In the genomic region with DNA sequence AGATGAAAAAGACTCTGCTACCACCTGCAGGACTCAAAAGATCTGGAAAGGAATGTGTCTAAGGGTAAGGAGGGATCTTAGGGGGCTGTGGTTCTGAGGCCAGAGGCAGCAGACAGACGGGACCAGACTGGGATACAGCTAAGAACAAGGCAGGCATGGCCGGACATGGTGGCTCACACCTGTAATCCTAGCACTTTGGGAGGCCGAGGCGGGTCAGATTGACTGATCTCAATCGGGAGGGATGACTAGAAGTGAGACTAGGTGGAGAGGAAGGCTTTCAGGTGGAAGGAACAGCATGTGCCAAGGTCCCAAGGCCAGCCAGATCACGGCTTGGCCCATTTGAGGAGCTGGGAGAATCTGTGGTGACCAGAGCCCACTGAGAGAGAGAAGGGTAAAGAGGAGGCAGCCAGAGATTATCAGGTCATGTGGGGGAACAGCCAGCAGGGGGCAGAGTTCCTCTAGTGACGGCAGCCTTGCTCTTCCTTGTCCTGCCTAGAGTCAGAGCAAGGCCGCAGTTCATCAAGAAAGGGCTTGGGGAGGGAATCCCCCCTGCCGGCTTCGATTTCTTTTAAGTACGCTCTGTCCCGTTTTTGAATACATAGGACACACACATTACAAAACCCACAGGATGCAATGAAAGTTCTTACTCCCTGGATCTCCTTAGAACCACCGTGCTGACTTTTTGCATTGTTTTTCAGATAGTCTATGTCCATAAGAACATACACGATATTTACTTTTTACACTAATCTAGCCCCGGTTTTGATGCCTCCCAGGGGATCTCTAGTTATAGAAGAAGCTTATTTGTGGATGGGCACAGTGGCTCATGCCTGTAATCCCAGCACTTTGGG, we compare ENCODE assay signal across 8 cellular contexts. TPM values are rescaled to one million over a fixed set of nuclear protein-coding genes. Genes with fewer than 3 reads are reported as not detected.
DNase-seq lines count a peak whose midpoint lies in the region; ATAC-seq and TF ChIP-seq lines count a peak whose summit lies in the region.

No MANE protein-coding gene starts in this region.

- H3K4me1 ChIP-seq in OCI-LY3 (ENCODE audit: low read length) = peaks cover 30% of the 10 kb centered on the region

- peak; percentile 78 for TF ChIP-seq CTCF in OCI-LY3 (IDR thresholded peaks at IDR 0.05; ENCODE audit: low read depth, low read length)
- peak; percentile 82 to 88 (median 87) for TF ChIP-seq CTCF in nephron (IDR thresholded peaks at IDR 0.05; ENCODE audit: unreplicated experiment in 3 of 3)

- peak; percentile 80 for DNase-seq in ELR (ENCODE audit: low read depth)
- peak; percentile 96 for DNase-seq in HuH-7 (ENCODE audit: low spot score)
- DNase-seq in activated T-cell treated with anti-CD3 and anti-CD28 coated beads for 1 hour (ENCODE audit: low read depth) = peak; percentile 78
- DNase-seq in stimulated activated naive B cell treated with anti-CD40 and anti-IgM and Interleukin-4, amounts not matched to agents 10 μg/mL and 1 μg/mL and 100 μg/mL, for 72 hours = peak; percentile 61

- H3K4me3 Mint-ChIP-seq in nephron = peak overlapping the region; percentile 64 to 81 (median 65)
- no peak overlapping the region for H3K4me3 Mint-ChIP-seq in stimulated activated naive B cell treated with anti-CD40 and anti-IgM and Interleukin-4, amounts not matched to agents 10 μg/mL and 1 μg/mL and 100 μg/mL, for 72 hours

- no peaks in the 10 kb centered on the region for H3K9me3 ChIP-seq in OCI-LY3 (ENCODE audit: insufficient read depth, low read length)

- H3K36me3 Mint-ChIP-seq in nephron (ENCODE audit: low read depth) = no peaks in the 10 kb centered on the region
- no peaks in the 10 kb centered on the region for H3K36me3 Mint-ChIP-seq in stimulated activated naive B cell treated with anti-CD40 and anti-IgM and Interleukin-4, amounts not matched to agents 10 μg/mL and 1 μg/mL and 100 μg/mL, for 72 hours

- peak overlapping the region; percentile 63 for H3K4me3 ChIP-seq in OCI-LY3 (ENCODE audit: low read length)

- H3K9me3 Mint-ChIP-seq in nephron = no peaks in the 10 kb centered on the region
- no peaks in the 10 kb centered on the region for H3K9me3 Mint-ChIP-seq in stimulated activated naive B cell treated with anti-CD40 and anti-IgM and Interleukin-4, amounts not matched to agents 10 μg/mL and 1 μg/mL and 100 μg/mL, for 72 hours

- peaks cover 11% of the 10 kb centered on the region for H3K79me2 ChIP-seq in OCI-LY3 (ENCODE audit: low read length)

- peak overlapping the region; percentile 18; the same call in 1 of the 2 replicates for H3K9ac ChIP-seq in OCI-LY3 (ENCODE audit: low read length)

- H3K27ac ChIP-seq in OCI-LY3 (ENCODE audit: low read length) = no peak overlapping the region

- peaks cover 36% of the 10 kb centered on the region for H3K4me1 Mint-ChIP-seq in nephron
- H3K4me1 Mint-ChIP-seq in stimulated activated naive B cell treated with anti-CD40 and anti-IgM and Interleukin-4, amounts not matched to agents 10 μg/mL and 1 μg/mL and 100 μg/mL, for 72 hours = peaks cover 19 to 40% of the 10 kb centered on the region in 2 donors

- 0 out of 2 replicates have a peak overlapping the region, but pooled peaks have one; percentile 43 for H2AFZ ChIP-seq in OCI-LY3 (ENCODE audit: low read depth, low read length)

- peak overlapping the region; percentile 80 for H3K4me2 ChIP-seq in OCI-LY3 (ENCODE audit: low read length)

- H3K27me3 Mint-ChIP-seq in nephron (ENCODE audit: low read depth) = peaks cover 48% of the 10 kb centered on the region
- peaks cover 28 to 41% of the 10 kb centered on the region in 2 donors for H3K27me3 Mint-ChIP-seq in stimulated activated naive B cell treated with anti-CD40 and anti-IgM and Interleukin-4, amounts not matched to agents 10 μg/mL and 1 μg/mL and 100 μg/mL, for 72 hours

- peaks cover 2% of the 10 kb centered on the region for H4K20me1 ChIP-seq in OCI-LY3 (ENCODE audit: insufficient read depth, low read length)

- H3K27me3 ChIP-seq in OCI-LY3 (ENCODE audit: low read depth, low read length) = no peaks in the 10 kb centered on the region

- H3K27ac Mint-ChIP-seq in nephron = peak overlapping the region in 2 of 3 experiments; percentile 57 to 66
- H3K27ac Mint-ChIP-seq in stimulated activated naive B cell treated with anti-CD40 and anti-IgM and Interleukin-4, amounts not matched to agents 10 μg/mL and 1 μg/mL and 100 μg/mL, for 72 hours = no peak overlapping the region

- H3K36me3 ChIP-seq in OCI-LY3 (replicated peaks; ENCODE audit: low read depth, low read length) = no peaks in the 10 kb centered on the region

- peak; percentile 40 for ATAC-seq in esophagus mucosa
- peak; percentile 41 to 45 for ATAC-seq in stimulated activated naive B cell treated with anti-CD40 and anti-IgM and Interleukin-4, amounts not matched to agents 10 μg/mL and 1 μg/mL and 100 μg/mL, for 72 hours (replicated peaks)
- no peak for ATAC-seq in GM19467 (IDR thresholded peaks at IDR 0.05; ENCODE audit: unreplicated experiment)

RNA-seq across cellular contexts. Expression of a gene that starts 2.6 kb away (rescaled TPM):
- 12.3 TPM for total RNA-seq in esophagus mucosa

RNA-seq across cellular contexts. Expression of a gene that starts 3.2 kb away (rescaled TPM):
- 1.7 TPM for total RNA-seq in esophagus mucosa

Comparison
In these comparisons a context has a peak if more than half of its experiments do, and no peak if none do; other contexts are left out.
1. H3K4me3 Mint-ChIP-seq: peak in nephron (3 of 3); none in stimulated activated naive B cell treated with anti-CD40 and anti-IgM and Interleukin-4, amounts not matched to agents 10 μg/mL and 1 μg/mL and 100 μg/mL, for 72 hours (0 of 2).
2. Peak in every context shown above with its lines, with median percentiles within 50 percentile points of each other: DNase-seq.